In genomic region chr11:110297082-110297725, GRCh38 we compare ENCODE assay signal across 8 cellular contexts. TPM values are rescaled to one million over a fixed set of nuclear protein-coding genes. Genes with fewer than 3 reads are reported as not detected.
DNase-seq lines count a peak whose midpoint lies in the region; ATAC-seq and TF ChIP-seq lines count a peak whose summit lies in the region.

No MANE protein-coding gene starts in this region.

- H3K4me3 ChIP-seq in CD8-positive, alpha-beta memory T cell (ENCODE audit: low read length): no peak overlapping the region
- H3K4me3 ChIP-seq in effector memory CD4-positive, alpha-beta T cell (ENCODE audit: insufficient read depth, low read depth, low read length, poor library complexity, severe bottlenecking): peak overlapping the region; percentile 44

- no peaks in the 10 kb centered on the region for H3K27me3 ChIP-seq in CD8-positive, alpha-beta memory T cell (ENCODE audit: insufficient read depth, low read length, poor library complexity, severe bottlenecking)
- H3K27me3 ChIP-seq in effector memory CD4-positive, alpha-beta T cell (replicated peaks; ENCODE audit: control insufficient read depth, insufficient read depth, low read length, poor library complexity, severe bottlenecking): no peaks in the 10 kb centered on the region

- no peaks in the 10 kb centered on the region for H3K27me3 Mint-ChIP-seq in CD8-positive, alpha-beta memory T cell
- no peaks in the 10 kb centered on the region for H3K27me3 Mint-ChIP-seq in neural crest cell (ENCODE audit: low read depth)

- no peaks in the 10 kb centered on the region for H3K9me3 ChIP-seq in CD8-positive, alpha-beta memory T cell (ENCODE audit: low read length)
- no peaks in the 10 kb centered on the region for H3K9me3 ChIP-seq in effector memory CD4-positive, alpha-beta T cell (ENCODE audit: control insufficient read depth, low read length)

- TF ChIP-seq CTCF in neural crest cell (conservative IDR thresholded peaks at IDR 0.05): no peak

- CTCF ChIA-PET in CD8-positive, alpha-beta memory T cell (lab: Charles Lee): interaction anchor here (1.5 kb wide), 1 partner anchor 132 kb away, joined by 3 read pairs; no protein-coding TSS in a partner anchor

- H3K27ac Mint-ChIP-seq in CD8-positive, alpha-beta memory T cell: peak overlapping the region in 6 of 8 donors; percentile 67 to 87 (median 73)
- H3K27ac Mint-ChIP-seq in neural crest cell (ENCODE audit: unreplicated experiment): peak overlapping the region; percentile 19

- H3K4me1 ChIP-seq in CD8-positive, alpha-beta memory T cell (ENCODE audit: insufficient read depth, low read length): peaks cover 8% of the 10 kb centered on the region
- no peaks in the 10 kb centered on the region for H3K4me1 ChIP-seq in effector memory CD4-positive, alpha-beta T cell (ENCODE audit: control insufficient read depth, insufficient read depth, low read length, poor library complexity, severe bottlenecking)

- no peaks in the 10 kb centered on the region for H3K9me3 Mint-ChIP-seq in CD8-positive, alpha-beta memory T cell
- peaks cover 2% of the 10 kb centered on the region for H3K9me3 Mint-ChIP-seq in neural crest cell

- POLR2A ChIA-PET in CD8-positive, alpha-beta memory T cell (lab: Charles Lee): interaction anchor here (1.0 kb wide), 1 partner anchor 31 kb away, joined by 4 read pairs; no protein-coding TSS in a partner anchor

- peak overlapping the region; percentile 38 for H3K27ac ChIP-seq in CD8-positive, alpha-beta memory T cell (ENCODE audit: low read depth, low read length)
- H3K27ac ChIP-seq in effector memory CD4-positive, alpha-beta T cell (ENCODE audit: insufficient read depth, low read length, poor library complexity, severe bottlenecking): no peak overlapping the region

- H3K36me3 Mint-ChIP-seq in CD8-positive, alpha-beta memory T cell: peaks cover 0 to 4% (median 0%) of the 10 kb centered on the region in 3 donors
- no peaks in the 10 kb centered on the region for H3K36me3 Mint-ChIP-seq in neural crest cell (ENCODE audit: low read depth)

- no peaks in the 10 kb centered on the region for H3K36me3 ChIP-seq in CD8-positive, alpha-beta memory T cell (ENCODE audit: insufficient read depth, low read length)
- no peaks in the 10 kb centered on the region for H3K36me3 ChIP-seq in effector memory CD4-positive, alpha-beta T cell (ENCODE audit: control insufficient read depth, insufficient read depth, low read length)

- peaks cover 22 to 38% (median 32%) of the 10 kb centered on the region in 3 donors for H3K4me1 Mint-ChIP-seq in CD8-positive, alpha-beta memory T cell
- peaks cover 43% of the 10 kb centered on the region for H3K4me1 Mint-ChIP-seq in neural crest cell

- DNase-seq in CD8-positive, alpha-beta memory T cell: no peak
- DNase-seq in NCI-H69 (lab: John Stamatoyannopoulos, UW): peak; percentile 50
- DNase-seq in effector memory CD4-positive, alpha-beta T cell: no peak
- no peak for DNase-seq in neural crest cell (ENCODE audit: low read depth, low spot score)
- no peak for DNase-seq in occipital lobe (lab: John Stamatoyannopoulos, UW)
- no peak for DNase-seq in SIG-M5 treated with dmso at 0.1 percent for 504 hours (lab: John Stamatoyannopoulos, UW; ENCODE audit: unreplicated experiment)

- ATAC-seq in HG03139 (IDR thresholded peaks at IDR 0.05; ENCODE audit: unreplicated experiment) (no peak), esophagus mucosa (no peak)

- H3K4me3 Mint-ChIP-seq in CD8-positive, alpha-beta memory T cell: peak overlapping the region; percentile 76 to 89 (median 82)
- peak overlapping the region; percentile 86 for H3K4me3 Mint-ChIP-seq in neural crest cell

RNA-seq across cellular contexts. Expression of gene RDX, which starts 0.8 kb away (rescaled TPM):
- 10 to 100 TPM; 58.5 to 63.6 TPM for total RNA-seq in CD8-positive, alpha-beta memory T cell
- polyA plus RNA-seq in CD8-positive, alpha-beta memory T cell: 17.2 TPM
- total RNA-seq in neural crest cell (159 and 167 TPM in 2 replicates), occipital lobe (83.1 TPM), esophagus mucosa (54.2 TPM)
